18 cellular contexts compared by ENCODE assay signal in the genomic region with DNA sequence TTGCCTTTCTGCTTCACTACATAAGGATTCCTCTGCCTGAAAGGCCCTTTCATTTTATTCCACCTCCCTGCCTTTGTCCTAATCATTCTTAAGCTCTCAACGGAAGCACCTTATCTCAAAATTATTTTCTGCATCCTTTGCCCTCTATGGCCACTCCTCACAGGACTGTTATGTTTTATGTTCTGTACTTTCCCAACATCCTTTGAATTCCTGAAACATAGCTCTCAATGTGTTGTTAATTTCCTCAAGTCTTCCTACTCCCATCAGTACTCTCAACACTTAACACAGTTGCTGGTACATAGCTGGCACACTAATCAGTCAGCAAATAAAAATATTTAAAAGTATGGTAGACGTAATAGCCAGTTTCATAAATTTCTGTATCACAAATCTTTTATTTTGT.
DNase-seq lines count a peak whose midpoint lies in the region; ATAC-seq, FAIRE-seq and TF ChIP-seq lines count a peak whose summit lies in the region.
"Had no signal": no experiment of that assay in that cellular context is flagged by ENCODE, and none has a peak within 500 bp of the region (broad histone marks: within the 10 kb centered on the region; RNA-seq: fewer than 3 reads in every experiment).

No MANE protein-coding gene starts in this region.

- H4K91ac ChIP-seq in H1 (replicated peaks; ENCODE audit: insufficient read length, low read length) = no peak overlapping the region

- TF ChIP-seq RAD21 in H1 (IDR thresholded peaks at IDR 0.05 in 1 of 2, conservative IDR thresholded peaks at IDR 0.05 in 1 of 2; ENCODE audit: low read depth in 2 of 2, low read length in 2 of 2) = no peak

- H2BK20ac ChIP-seq in H1 (ENCODE audit: low read length) = no peak overlapping the region

- H4K5ac ChIP-seq in H1 (ENCODE audit: insufficient read length, low read depth, low read length) = no peak overlapping the region

- DNase-seq in cardiac muscle cell (ENCODE audit: low read depth in 1 of 2, low spot score in 1 of 2) (peak; percentile 39 to 76), left cardiac atrium (no peak), H1 (ENCODE audit: low read depth in 1 of 2, low spot score in 2 of 2) (no peak), iris pigment epithelial cell (ENCODE audit: low read depth) (peak; percentile 28), retina (peak; percentile 20), HuH-7.5 (ENCODE audit: low spot score) (no peak)
- no peak for DNase-seq in stimulated activated CD8-positive, alpha-beta memory T cell treated with anti-CD3 and anti-CD28 coated beads, Interleukin-4, amount 100 ng/mL, for 48 hours
- DNase-seq: DMS79 treated with DMSO at 0.1 percent for 48 hours, GM23248, NCI-H1105 treated with DMSO at 0.1 percent for 48 hours, NCI-H1694, NCI-H510A treated with DMSO at 0.1 percent for 48 hours, NCI-H82, SHP77 treated with DMSO at 0.1 percent for 48 hours had no signal

- no peaks in the 10 kb centered on the region for H4K20me1 ChIP-seq in H1 (replicated peaks in 1 of 2; ENCODE audit: control insufficient read depth in 1 of 2, insufficient read depth in 2 of 2, low read length in 2 of 2)

- peaks cover 3% of the 10 kb centered on the region; the same call in 1 of the 2 replicates for H3K79me1 ChIP-seq in H1 (ENCODE audit: low read depth, low read length)

- H2AK5ac ChIP-seq in H1 (ENCODE audit: low read depth, low read length) = no peak overlapping the region

- 77% methylated on average over 2 of the region's 2 CpGs; no CpG with 5 or more reads in 1 of the 2 experiments for WGBS in H1 (ENCODE audit: extremely low coverage in 1 of 2, insufficient coverage in 1 of 2, insufficient read length in 1 of 2, insufficient replicate concordance in 2 of 2, low coverage in 1 of 2, low lambda C conversion rate in 2 of 2, missing lambda C conversion rate in 1 of 2), 2 experiments

- no peak for TF ChIP-seq POLR2A in H1 (IDR thresholded peaks at IDR 0.05; ENCODE audit: control extremely low read depth in 1 of 2, low read depth in 2 of 2, low read length in 2 of 2)

- H3K4me3 ChIP-seq in cardiac muscle cell (no peak overlapping the region), H1 (ENCODE audit: extremely low read depth in 1 of 4, insufficient read depth in 2 of 4, low read depth in 3 of 4, low read length in 4 of 4) (no peak overlapping the region)
- H3K4me3 ChIP-seq: GM23248 had no signal

- no peaks in the 10 kb centered on the region for H3K27me3 ChIP-seq in cardiac muscle cell
- no peaks in the 10 kb centered on the region for H3K27me3 ChIP-seq in H1 (replicated peaks in 1 of 4; ENCODE audit: control insufficient read depth in 3 of 4, extremely low read depth in 1 of 4, insufficient read depth in 3 of 4, low read length in 3 of 4)

- TF ChIP-seq CTCF in cardiac muscle cell (IDR thresholded peaks at IDR 0.05; ENCODE audit: low read depth, low read length) (no peak), H1 (IDR thresholded peaks at IDR 0.05; ENCODE audit: control extremely low read depth in 1 of 3, insufficient read depth in 1 of 3, low read depth in 1 of 3, low read length in 3 of 3) (no peak)

- H3K9ac ChIP-seq in H1 (replicated peaks in 1 of 4; ENCODE audit: extremely low read depth in 1 of 4, low read depth in 3 of 4, low read length in 3 of 4) = no peak overlapping the region
- H3K9ac ChIP-seq: GM23248 had no signal

- H2BK5ac ChIP-seq in H1 (ENCODE audit: low read depth, low read length) = no peak overlapping the region

- ATAC-seq in left cardiac atrium = no peak
- ATAC-seq in GM21737 (IDR thresholded peaks at IDR 0.05; ENCODE audit: unreplicated experiment) = no peak
- ATAC-seq: HCT116 had no signal

- H3K4ac ChIP-seq in H1 (replicated peaks; ENCODE audit: insufficient read length, low read depth, low read length) = no peak overlapping the region

- no peaks in the 10 kb centered on the region for H3K79me2 ChIP-seq in H1 (ENCODE audit: control insufficient read depth in 1 of 2, insufficient read depth in 2 of 2, low read length in 2 of 2)

- no peaks in the 10 kb centered on the region for H3K36me3 ChIP-seq in cardiac muscle cell
- no peaks in the 10 kb centered on the region for H3K36me3 ChIP-seq in H1 (ENCODE audit: control insufficient read depth in 2 of 4, insufficient read depth in 4 of 4, low read length in 3 of 4)

- CTCF ChIA-PET in H1 (lab: Charles Lee; ENCODE audit: partially characterized antibody) = interaction anchor here (0.7 to 4.5 kb wide), 4 partner anchors 12 to 112 kb away, joined by 3 to 43 read pairs (median 4); no protein-coding TSS in a partner anchor

- H3K56ac ChIP-seq in H1 (replicated peaks; ENCODE audit: insufficient read length, low read depth, low read length) = no peak overlapping the region

- H2AFZ ChIP-seq in H1 (ENCODE audit: low read length) = 0 out of 2 replicates have a peak overlapping the region, but pooled peaks have one; percentile 4
- H2AFZ ChIP-seq: GM23248 had no signal

- peak; percentile 86 for FAIRE-seq in H1 (lab: Jason Lieb, UNC)
- FAIRE-seq: GM19239 had no signal

- H3K14ac ChIP-seq in H1 (ENCODE audit: insufficient read length) = no peak overlapping the region

- no peak overlapping the region for H4K8ac ChIP-seq in H1 (ENCODE audit: extremely low read depth, insufficient read depth, low read length)

- H3K9me3 ChIP-seq in cardiac muscle cell (ENCODE audit: low read depth) (no peaks in the 10 kb centered on the region), H1 (ENCODE audit: insufficient read depth in 2 of 2, low read depth in 1 of 2, low read length in 1 of 2) (no peaks in the 10 kb centered on the region)

- H3K23me2 ChIP-seq in H1 (ENCODE audit: low read depth, low read length) = no peaks in the 10 kb centered on the region

- H2BK120ac ChIP-seq in H1 (replicated peaks; ENCODE audit: low read depth, low read length) = no peak overlapping the region

- no peak overlapping the region for H2BK15ac ChIP-seq in H1 (ENCODE audit: low read length)

- H3K23ac ChIP-seq in H1 (ENCODE audit: insufficient read length) = no peak overlapping the region

- H2BK12ac ChIP-seq in H1 (ENCODE audit: low read depth, low read length) = no peak overlapping the region

- intact Hi-C loops in left cardiac atrium (cut with DNase I) = no loop called here

- no peak overlapping the region for H3K4me2 ChIP-seq in H1 (ENCODE audit: insufficient read depth in 1 of 2, low read depth in 2 of 2, low read length in 2 of 2)

- H3K18ac ChIP-seq in H1 (ENCODE audit: extremely low read depth, low read length) = no peak overlapping the region

- no peak for TF ChIP-seq EP300 in H1 (IDR thresholded peaks at IDR 0.05; ENCODE audit: borderline replicate concordance in 1 of 2, low read depth in 2 of 2, low read length in 2 of 2)

- POLR2A ChIA-PET in H1 (lab: Charles Lee; ENCODE audit: partially characterized antibody) = no interaction called here

- H3K4me1 ChIP-seq in cardiac muscle cell (ENCODE audit: low read depth) (peaks cover 32% of the 10 kb centered on the region), H1 (replicated peaks in 1 of 4; ENCODE audit: control insufficient read depth in 3 of 4, insufficient read depth in 4 of 4, low read length in 3 of 4) (peaks cover 0 to 2% (median 0%) of the 10 kb centered on the region in 4 experiments; a peak in 1 of 7 replicates)

- H3K27ac ChIP-seq in cardiac muscle cell (peak overlapping the region; percentile 73), H1 (ENCODE audit: low read depth, low read length) (no peak overlapping the region)
- H3K27ac ChIP-seq: 22Rv1, GM23248 had no signal

TF ChIP-seq in H1, 55 proteins besides CTCF, POLR2A, EP300 and RAD21:
- TF ChIP-seq HDAC6 (IDR thresholded peaks at IDR 0.05; ENCODE audit: low read depth, low read length) = no peak
- TF ChIP-seq BCL11A (IDR thresholded peaks at IDR 0.05; ENCODE audit: low read depth in 2 of 2, low read length in 2 of 2) = no peak
- TF ChIP-seq KDM1A (IDR thresholded peaks at IDR 0.05; ENCODE audit: borderline replicate concordance, low read length) = no peak
- no peak for TF ChIP-seq GABPA (IDR thresholded peaks at IDR 0.05; ENCODE audit: borderline replicate concordance, insufficient read depth, low read length)
- no peak for TF ChIP-seq JUND (IDR thresholded peaks at IDR 0.05; ENCODE audit: low read length)
- no peak for TF ChIP-seq POLR2AphosphoS5 (IDR thresholded peaks at IDR 0.05; ENCODE audit: low read depth, low read length)

Comparison
In these comparisons a context has a peak if more than half of its experiments do, and no peak if none do; other contexts are left out.
1. DNase-seq: peak in cardiac muscle cell (2 of 2), iris pigment epithelial cell (single experiment) and retina (single experiment); none in left cardiac atrium (single experiment), H1 (0 of 2), HuH-7.5 (single experiment) and stimulated activated CD8-positive, alpha-beta memory T cell treated with anti-CD3 and anti-CD28 coated beads, Interleukin-4, amount 100 ng/mL, for 48 hours (single experiment).